In genomic region chr6:40852667-40853383, GRCh38 we compare ENCODE assay signal across 9 cellular contexts.
DNase-seq lines count a peak whose midpoint lies in the region; ATAC-seq and TF ChIP-seq lines count a peak whose summit lies in the region.
"Had no signal": no experiment of that assay in that cellular context is flagged by ENCODE, and none has a peak within 500 bp of the region (broad histone marks: within the 10 kb centered on the region; RNA-seq: fewer than 3 reads in every experiment).

No MANE protein-coding gene starts in this region.

- H3K4me3 ChIP-seq in cardiac muscle cell, result no peak overlapping the region
- no peak overlapping the region for H3K4me3 ChIP-seq in epithelial cell of proximal tubule (ENCODE audit: low read depth, low read length)

- H3K9me3 ChIP-seq in cardiac muscle cell (ENCODE audit: low read depth), result no peaks in the 10 kb centered on the region

- H3K36me3 ChIP-seq in cardiac muscle cell, result no peaks in the 10 kb centered on the region

- TF ChIP-seq CTCF in cardiac muscle cell (IDR thresholded peaks at IDR 0.05; ENCODE audit: low read depth, low read length) (peak; percentile 38), epithelial cell of proximal tubule (conservative IDR thresholded peaks at IDR 0.05; ENCODE audit: low read depth, low read length) (peak; percentile 58)

- H3K27me3 ChIP-seq in cardiac muscle cell, result no peaks in the 10 kb centered on the region

- peak in 1 of 2 donors; percentile 9 for DNase-seq in cardiac muscle cell (ENCODE audit: low read depth in 1 of 2, low spot score in 1 of 2)
- no peak for DNase-seq in Right ventricle myocardium superior
- peak; percentile 12 for DNase-seq in NCI-H460 (ENCODE audit: extremely low read depth, low read depth)
- no peak for DNase-seq in epithelial cell of proximal tubule (ENCODE audit: low read depth)
- DNase-seq in stimulated activated naive CD8-positive, alpha-beta T cell treated with anti-CD3 and anti-CD28 coated beads, Interleukin-15, Interleukin-2, amounts not matched to agents 100 U/mL and 50 U/mL, for 24 hours, result peak; percentile 20
- no peak for DNase-seq in DMS114 treated with DMSO at 0.1 percent for 48 hours (lab: John Stamatoyannopoulos, UW; ENCODE audit: unreplicated experiment)
- DNase-seq: activated CD4-positive, CD25-positive, alpha-beta regulatory T cell had no signal

- ATAC-seq in Right ventricle myocardium superior (ENCODE audit: poor library complexity) (no peak), GM19467 (IDR thresholded peaks at IDR 0.05; ENCODE audit: unreplicated experiment) (no peak), HG03432 (IDR thresholded peaks at IDR 0.05; ENCODE audit: unreplicated experiment) (no peak)
- no peak for ATAC-seq in stimulated activated naive CD8-positive, alpha-beta T cell treated with anti-CD3 and anti-CD28 coated beads, Interleukin-15, Interleukin-2, amounts not matched to agents 100 U/mL and 50 U/mL, for 24 hours

- H3K4me1 ChIP-seq in cardiac muscle cell (ENCODE audit: low read depth), result no peaks in the 10 kb centered on the region

- no peak overlapping the region for H3K27ac ChIP-seq in cardiac muscle cell

- intact Hi-C loops in Right ventricle myocardium superior (cut with DNase I), result no loop called here

Comparison
In these comparisons a context has a peak if more than half of its experiments do, and no peak if none do; other contexts are left out.
1. DNase-seq: peak in NCI-H460 (single experiment) and stimulated activated naive CD8-positive, alpha-beta T cell treated with anti-CD3 and anti-CD28 coated beads, Interleukin-15, Interleukin-2, amounts not matched to agents 100 U/mL and 50 U/mL, for 24 hours (single experiment); none in Right ventricle myocardium superior (single experiment), epithelial cell of proximal tubule (single experiment) and DMS114 treated with DMSO at 0.1 percent for 48 hours (single experiment).